Comparison of ENCODE assay signal across 1 cellular context in the genomic region with DNA sequence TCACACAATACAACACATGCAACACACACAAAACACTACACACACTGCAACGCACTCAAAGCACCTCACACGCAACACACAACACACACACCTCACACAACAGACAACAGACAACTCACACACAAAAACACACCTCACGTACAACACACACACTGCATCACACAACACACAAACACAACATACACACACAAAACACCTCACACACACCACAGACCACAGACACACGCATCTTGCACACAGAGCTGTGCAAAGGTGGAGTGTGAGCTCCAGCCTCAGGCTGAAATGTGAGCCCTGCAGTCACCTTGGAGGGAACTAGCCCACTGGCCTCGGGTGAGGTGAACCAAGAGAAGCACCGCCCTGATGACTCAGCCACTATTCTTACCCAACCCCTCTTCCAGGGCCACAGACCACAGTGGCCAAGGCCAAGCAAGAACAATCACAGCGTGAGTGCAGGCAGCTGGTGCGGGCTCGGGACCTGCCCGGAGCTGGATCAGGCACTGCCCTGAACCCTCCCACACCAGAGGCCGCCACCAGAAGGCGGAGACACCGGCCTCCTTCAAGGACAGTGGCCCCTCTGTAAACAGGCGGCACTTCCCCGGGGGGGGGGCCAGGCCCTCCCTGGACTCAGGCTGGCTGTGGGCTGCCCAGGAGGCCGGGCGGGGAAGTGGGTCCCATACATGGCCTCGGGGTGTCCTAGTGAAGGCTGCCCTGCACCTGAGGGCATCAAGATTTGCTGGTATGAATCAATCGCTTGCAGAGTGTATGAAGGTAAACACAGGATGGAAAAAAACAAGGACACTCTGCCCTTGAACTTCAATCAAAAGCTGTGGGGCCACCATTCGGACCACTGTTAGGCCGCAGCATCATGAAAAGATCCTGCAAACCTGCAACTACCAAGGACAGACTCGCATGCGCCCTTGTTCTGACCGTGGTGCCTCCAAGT.
TF ChIP-seq lines count a peak whose summit lies in the region.

No MANE protein-coding gene starts in this region.

TF ChIP-seq in HepG2, 621 proteins besides CTCF, POLR2A, EP300 and RAD21 (continued from another document and continues in another):
- TF ChIP-seq HMG20A (CRISPR knock-in tag; IDR thresholded peaks at IDR 0.05; ENCODE audit: borderline replicate concordance) (peak; percentile 97; the same call in 1 of the 2 replicates), HNRNPL (IDR thresholded peaks at IDR 0.05; ENCODE audit: low read depth, low read length) (peak; percentile 95), JUN (CRISPR knock-in tag; IDR thresholded peaks at IDR 0.05) (peak; percentile 98), AKAP8 (CRISPR knock-in tag; IDR thresholded peaks at IDR 0.05) (peak; percentile 89), SIX1 (CRISPR knock-in tag; IDR thresholded peaks at IDR 0.05; ENCODE audit: borderline replicate concordance) (peak; percentile 95), ELF1 (CRISPR knock-in tag; IDR thresholded peaks at IDR 0.05) (peak; percentile 23; the same call in 1 of the 2 replicates), ZNF672 (CRISPR knock-in tag; IDR thresholded peaks at IDR 0.05) (no peak), ETV5 (CRISPR knock-in tag; IDR thresholded peaks at IDR 0.05; ENCODE audit: borderline replicate concordance) (peak; percentile 53; the same call in 1 of the 2 replicates), ZNF629 (CRISPR knock-in tag; conservative IDR thresholded peaks at IDR 0.05) (peak; percentile 46; the same call in 1 of the 2 replicates), NPAS2 (CRISPR knock-in tag; IDR thresholded peaks at IDR 0.05; ENCODE audit: borderline replicate concordance) (no peak), HOXA7 (CRISPR knock-in tag; IDR thresholded peaks at IDR 0.05) (no peak), ZMAT3 (CRISPR knock-in tag; conservative IDR thresholded peaks at IDR 0.05) (peak; percentile 90), PCBP1 (IDR thresholded peaks at IDR 0.05; ENCODE audit: borderline replicate concordance, low read depth, low read length) (peak; percentile 57; the same call in 1 of the 2 replicates), BRCA1 (CRISPR knock-in tag; IDR thresholded peaks at IDR 0.05) (no peak; the same call in 1 of the 2 replicates), ZNF20 (CRISPR knock-in tag; IDR thresholded peaks at IDR 0.05) (no peak), PHF5A (CRISPR knock-in tag; IDR thresholded peaks at IDR 0.05; ENCODE audit: low read depth, unreplicated experiment) (peak; percentile 94), FOSL1 (CRISPR knock-in tag; IDR thresholded peaks at IDR 0.05; ENCODE audit: borderline replicate concordance) (peak; percentile 99), ZNF143 (CRISPR knock-in tag; IDR thresholded peaks at IDR 0.05) (peak; percentile 49; the same call in 1 of the 2 replicates), FOXA1 (IDR thresholded peaks at IDR 0.05) (peak; percentile 62; the same call in 1 of the 2 replicates), FOXA1 (CRISPR knock-in tag; IDR thresholded peaks at IDR 0.05) (peak; percentile 93), RORA (CRISPR knock-in tag; IDR thresholded peaks at IDR 0.05) (peak; percentile 46; the same call in 1 of the 2 replicates), ATRX (CRISPR knock-in tag; IDR thresholded peaks at IDR 0.05; ENCODE audit: borderline replicate concordance) (0 out of 2 replicates have a peak, but pooled peaks have one; percentile 65), ZNF253 (CRISPR knock-in tag; IDR thresholded peaks at IDR 0.05; ENCODE audit: borderline replicate concordance) (no peak), ZSCAN21 (CRISPR knock-in tag; IDR thresholded peaks at IDR 0.05; ENCODE audit: borderline replicate concordance) (peak; percentile 98), KLF13 (CRISPR knock-in tag; IDR thresholded peaks at IDR 0.05) (no peak), ZNF614 (CRISPR knock-in tag; IDR thresholded peaks at IDR 0.05; ENCODE audit: borderline replicate concordance) (peak; percentile 86; the same call in 1 of the 2 replicates), SALL1 (CRISPR knock-in tag; IDR thresholded peaks at IDR 0.05) (peak; percentile 96)
- TF ChIP-seq, protein P1, sequence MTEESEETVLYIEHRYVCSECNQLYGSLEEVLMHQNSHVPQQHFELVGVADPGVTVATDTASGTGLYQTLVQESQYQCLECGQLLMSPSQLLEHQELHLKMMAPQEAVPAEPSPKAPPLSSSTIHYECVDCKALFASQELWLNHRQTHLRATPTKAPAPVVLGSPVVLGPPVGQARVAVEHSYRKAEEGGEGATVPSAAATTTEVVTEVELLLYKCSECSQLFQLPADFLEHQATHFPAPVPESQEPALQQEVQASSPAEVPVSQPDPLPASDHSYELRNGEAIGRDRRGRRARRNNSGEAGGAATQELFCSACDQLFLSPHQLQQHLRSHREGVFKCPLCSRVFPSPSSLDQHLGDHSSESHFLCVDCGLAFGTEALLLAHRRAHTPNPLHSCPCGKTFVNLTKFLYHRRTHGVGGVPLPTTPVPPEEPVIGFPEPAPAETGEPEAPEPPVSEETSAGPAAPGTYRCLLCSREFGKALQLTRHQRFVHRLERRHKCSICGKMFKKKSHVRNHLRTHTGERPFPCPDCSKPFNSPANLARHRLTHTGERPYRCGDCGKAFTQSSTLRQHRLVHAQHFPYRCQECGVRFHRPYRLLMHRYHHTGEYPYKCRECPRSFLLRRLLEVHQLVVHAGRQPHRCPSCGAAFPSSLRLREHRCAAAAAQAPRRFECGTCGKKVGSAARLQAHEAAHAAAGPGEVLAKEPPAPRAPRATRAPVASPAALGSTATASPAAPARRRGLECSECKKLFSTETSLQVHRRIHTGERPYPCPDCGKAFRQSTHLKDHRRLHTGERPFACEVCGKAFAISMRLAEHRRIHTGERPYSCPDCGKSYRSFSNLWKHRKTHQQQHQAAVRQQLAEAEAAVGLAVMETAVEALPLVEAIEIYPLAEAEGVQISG (CRISPR knock-in tag; IDR thresholded peaks at IDR 0.05): peak; percentile 70
- TF ChIP-seq, protein P2, sequence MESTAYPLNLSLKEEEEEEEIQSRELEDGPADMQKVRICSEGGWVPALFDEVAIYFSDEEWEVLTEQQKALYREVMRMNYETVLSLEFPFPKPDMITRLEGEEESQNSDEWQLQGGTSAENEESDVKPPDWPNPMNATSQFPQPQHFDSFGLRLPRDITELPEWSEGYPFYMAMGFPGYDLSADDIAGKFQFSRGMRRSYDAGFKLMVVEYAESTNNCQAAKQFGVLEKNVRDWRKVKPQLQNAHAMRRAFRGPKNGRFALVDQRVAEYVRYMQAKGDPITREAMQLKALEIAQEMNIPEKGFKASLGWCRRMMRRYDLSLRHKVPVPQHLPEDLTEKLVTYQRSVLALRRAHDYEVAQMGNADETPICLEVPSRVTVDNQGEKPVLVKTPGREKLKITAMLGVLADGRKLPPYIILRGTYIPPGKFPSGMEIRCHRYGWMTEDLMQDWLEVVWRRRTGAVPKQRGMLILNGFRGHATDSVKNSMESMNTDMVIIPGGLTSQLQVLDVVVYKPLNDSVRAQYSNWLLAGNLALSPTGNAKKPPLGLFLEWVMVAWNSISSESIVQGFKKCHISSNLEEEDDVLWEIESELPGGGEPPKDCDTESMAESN (CRISPR knock-in tag; conservative IDR thresholded peaks at IDR 0.05): peak; percentile 96
- TF ChIP-seq, protein P3, sequence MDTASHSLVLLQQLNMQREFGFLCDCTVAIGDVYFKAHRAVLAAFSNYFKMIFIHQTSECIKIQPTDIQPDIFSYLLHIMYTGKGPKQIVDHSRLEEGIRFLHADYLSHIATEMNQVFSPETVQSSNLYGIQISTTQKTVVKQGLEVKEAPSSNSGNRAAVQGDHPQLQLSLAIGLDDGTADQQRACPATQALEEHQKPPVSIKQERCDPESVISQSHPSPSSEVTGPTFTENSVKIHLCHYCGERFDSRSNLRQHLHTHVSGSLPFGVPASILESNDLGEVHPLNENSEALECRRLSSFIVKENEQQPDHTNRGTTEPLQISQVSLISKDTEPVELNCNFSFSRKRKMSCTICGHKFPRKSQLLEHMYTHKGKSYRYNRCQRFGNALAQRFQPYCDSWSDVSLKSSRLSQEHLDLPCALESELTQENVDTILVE (CRISPR knock-in tag; IDR thresholded peaks at IDR 0.05): peak; percentile 65; the same call in 1 of the 2 replicates
- TF ChIP-seq, protein P4, sequence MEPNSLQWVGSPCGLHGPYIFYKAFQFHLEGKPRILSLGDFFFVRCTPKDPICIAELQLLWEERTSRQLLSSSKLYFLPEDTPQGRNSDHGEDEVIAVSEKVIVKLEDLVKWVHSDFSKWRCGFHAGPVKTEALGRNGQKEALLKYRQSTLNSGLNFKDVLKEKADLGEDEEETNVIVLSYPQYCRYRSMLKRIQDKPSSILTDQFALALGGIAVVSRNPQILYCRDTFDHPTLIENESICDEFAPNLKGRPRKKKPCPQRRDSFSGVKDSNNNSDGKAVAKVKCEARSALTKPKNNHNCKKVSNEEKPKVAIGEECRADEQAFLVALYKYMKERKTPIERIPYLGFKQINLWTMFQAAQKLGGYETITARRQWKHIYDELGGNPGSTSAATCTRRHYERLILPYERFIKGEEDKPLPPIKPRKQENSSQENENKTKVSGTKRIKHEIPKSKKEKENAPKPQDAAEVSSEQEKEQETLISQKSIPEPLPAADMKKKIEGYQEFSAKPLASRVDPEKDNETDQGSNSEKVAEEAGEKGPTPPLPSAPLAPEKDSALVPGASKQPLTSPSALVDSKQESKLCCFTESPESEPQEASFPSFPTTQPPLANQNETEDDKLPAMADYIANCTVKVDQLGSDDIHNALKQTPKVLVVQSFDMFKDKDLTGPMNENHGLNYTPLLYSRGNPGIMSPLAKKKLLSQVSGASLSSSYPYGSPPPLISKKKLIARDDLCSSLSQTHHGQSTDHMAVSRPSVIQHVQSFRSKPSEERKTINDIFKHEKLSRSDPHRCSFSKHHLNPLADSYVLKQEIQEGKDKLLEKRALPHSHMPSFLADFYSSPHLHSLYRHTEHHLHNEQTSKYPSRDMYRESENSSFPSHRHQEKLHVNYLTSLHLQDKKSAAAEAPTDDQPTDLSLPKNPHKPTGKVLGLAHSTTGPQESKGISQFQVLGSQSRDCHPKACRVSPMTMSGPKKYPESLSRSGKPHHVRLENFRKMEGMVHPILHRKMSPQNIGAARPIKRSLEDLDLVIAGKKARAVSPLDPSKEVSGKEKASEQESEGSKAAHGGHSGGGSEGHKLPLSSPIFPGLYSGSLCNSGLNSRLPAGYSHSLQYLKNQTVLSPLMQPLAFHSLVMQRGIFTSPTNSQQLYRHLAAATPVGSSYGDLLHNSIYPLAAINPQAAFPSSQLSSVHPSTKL (CRISPR knock-in tag; IDR thresholded peaks at IDR 0.05): peak; percentile 96
- TF ChIP-seq, protein P5, sequence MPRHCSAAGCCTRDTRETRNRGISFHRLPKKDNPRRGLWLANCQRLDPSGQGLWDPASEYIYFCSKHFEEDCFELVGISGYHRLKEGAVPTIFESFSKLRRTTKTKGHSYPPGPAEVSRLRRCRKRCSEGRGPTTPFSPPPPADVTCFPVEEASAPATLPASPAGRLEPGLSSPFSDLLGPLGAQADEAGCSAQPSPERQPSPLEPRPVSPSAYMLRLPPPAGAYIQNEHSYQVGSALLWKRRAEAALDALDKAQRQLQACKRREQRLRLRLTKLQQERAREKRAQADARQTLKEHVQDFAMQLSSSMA (CRISPR knock-in tag; IDR thresholded peaks at IDR 0.05): no peak
- TF ChIP-seq, protein P6, sequence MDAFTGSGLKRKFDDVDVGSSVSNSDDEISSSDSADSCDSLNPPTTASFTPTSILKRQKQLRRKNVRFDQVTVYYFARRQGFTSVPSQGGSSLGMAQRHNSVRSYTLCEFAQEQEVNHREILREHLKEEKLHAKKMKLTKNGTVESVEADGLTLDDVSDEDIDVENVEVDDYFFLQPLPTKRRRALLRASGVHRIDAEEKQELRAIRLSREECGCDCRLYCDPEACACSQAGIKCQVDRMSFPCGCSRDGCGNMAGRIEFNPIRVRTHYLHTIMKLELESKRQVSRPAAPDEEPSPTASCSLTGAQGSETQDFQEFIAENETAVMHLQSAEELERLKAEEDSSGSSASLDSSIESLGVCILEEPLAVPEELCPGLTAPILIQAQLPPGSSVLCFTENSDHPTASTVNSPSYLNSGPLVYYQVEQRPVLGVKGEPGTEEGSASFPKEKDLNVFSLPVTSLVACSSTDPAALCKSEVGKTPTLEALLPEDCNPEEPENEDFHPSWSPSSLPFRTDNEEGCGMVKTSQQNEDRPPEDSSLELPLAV (CRISPR knock-in tag; conservative IDR thresholded peaks at IDR 0.05; ENCODE audit: low read depth): no peak
- TF ChIP-seq, protein P7, sequence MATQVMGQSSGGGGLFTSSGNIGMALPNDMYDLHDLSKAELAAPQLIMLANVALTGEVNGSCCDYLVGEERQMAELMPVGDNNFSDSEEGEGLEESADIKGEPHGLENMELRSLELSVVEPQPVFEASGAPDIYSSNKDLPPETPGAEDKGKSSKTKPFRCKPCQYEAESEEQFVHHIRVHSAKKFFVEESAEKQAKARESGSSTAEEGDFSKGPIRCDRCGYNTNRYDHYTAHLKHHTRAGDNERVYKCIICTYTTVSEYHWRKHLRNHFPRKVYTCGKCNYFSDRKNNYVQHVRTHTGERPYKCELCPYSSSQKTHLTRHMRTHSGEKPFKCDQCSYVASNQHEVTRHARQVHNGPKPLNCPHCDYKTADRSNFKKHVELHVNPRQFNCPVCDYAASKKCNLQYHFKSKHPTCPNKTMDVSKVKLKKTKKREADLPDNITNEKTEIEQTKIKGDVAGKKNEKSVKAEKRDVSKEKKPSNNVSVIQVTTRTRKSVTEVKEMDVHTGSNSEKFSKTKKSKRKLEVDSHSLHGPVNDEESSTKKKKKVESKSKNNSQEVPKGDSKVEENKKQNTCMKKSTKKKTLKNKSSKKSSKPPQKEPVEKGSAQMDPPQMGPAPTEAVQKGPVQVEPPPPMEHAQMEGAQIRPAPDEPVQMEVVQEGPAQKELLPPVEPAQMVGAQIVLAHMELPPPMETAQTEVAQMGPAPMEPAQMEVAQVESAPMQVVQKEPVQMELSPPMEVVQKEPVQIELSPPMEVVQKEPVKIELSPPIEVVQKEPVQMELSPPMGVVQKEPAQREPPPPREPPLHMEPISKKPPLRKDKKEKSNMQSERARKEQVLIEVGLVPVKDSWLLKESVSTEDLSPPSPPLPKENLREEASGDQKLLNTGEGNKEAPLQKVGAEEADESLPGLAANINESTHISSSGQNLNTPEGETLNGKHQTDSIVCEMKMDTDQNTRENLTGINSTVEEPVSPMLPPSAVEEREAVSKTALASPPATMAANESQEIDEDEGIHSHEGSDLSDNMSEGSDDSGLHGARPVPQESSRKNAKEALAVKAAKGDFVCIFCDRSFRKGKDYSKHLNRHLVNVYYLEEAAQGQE (IDR thresholded peaks at IDR 0.05; ENCODE audit: borderline replicate concordance in 1 of 2, low read depth in 1 of 2, low read length in 2 of 2): 0 out of 4 replicates have a peak, but pooled peaks of 1 of the 2 experiments have one; percentile 5
- TF ChIP-seq, protein P8, sequence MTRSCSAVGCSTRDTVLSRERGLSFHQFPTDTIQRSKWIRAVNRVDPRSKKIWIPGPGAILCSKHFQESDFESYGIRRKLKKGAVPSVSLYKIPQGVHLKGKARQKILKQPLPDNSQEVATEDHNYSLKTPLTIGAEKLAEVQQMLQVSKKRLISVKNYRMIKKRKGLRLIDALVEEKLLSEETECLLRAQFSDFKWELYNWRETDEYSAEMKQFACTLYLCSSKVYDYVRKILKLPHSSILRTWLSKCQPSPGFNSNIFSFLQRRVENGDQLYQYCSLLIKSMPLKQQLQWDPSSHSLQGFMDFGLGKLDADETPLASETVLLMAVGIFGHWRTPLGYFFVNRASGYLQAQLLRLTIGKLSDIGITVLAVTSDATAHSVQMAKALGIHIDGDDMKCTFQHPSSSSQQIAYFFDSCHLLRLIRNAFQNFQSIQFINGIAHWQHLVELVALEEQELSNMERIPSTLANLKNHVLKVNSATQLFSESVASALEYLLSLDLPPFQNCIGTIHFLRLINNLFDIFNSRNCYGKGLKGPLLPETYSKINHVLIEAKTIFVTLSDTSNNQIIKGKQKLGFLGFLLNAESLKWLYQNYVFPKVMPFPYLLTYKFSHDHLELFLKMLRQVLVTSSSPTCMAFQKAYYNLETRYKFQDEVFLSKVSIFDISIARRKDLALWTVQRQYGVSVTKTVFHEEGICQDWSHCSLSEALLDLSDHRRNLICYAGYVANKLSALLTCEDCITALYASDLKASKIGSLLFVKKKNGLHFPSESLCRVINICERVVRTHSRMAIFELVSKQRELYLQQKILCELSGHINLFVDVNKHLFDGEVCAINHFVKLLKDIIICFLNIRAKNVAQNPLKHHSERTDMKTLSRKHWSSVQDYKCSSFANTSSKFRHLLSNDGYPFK (CRISPR knock-in tag; IDR thresholded peaks at IDR 0.05; ENCODE audit: borderline replicate concordance): peak; percentile 47; the same call in 1 of the 2 replicates
